Comparison of ENCODE assay signal across 1 cellular context in the genomic region with DNA sequence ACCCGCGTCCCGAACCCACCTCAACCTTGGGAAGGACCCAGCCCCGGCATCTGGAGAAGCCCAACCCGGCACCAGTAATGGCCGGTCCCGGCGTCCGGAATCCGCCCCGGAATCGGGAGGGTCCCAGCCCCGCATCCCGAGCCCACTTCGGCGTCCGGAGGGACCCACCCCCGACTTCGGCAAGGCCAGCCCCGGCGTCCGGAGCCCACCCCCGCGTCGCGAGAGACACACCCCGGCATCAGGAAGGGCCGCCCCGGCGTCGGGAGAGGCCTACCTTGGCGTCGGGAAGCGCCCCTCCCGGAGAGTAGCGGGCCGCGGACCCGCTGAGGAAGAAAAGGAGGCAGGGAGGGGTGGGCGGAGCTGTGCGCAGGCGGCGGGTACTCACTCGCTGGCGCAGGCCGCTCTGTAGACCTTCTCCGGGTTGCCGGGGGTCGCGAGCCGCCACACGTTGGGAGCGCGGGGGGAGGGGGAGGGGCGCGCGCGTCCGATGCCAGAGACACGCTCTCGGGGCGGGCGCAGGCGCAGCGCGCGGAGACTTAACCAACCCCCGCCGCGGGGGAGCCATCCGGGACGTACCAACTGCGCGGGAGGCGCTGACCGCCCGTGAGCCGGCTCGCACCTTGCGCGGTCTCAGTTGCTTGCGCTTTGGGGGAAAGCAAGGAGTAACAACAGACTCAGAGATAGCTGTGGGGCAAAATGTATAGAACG.
A peak's percentile ranks its signal among the peaks of the same experiment; 100 is the strongest.
TF ChIP-seq lines count a peak whose summit lies in the region.

A gene (minus strand): TSS at position 515 of the 708 bp plus-strand sequence. CDS start 24,164 bp downstream, outside the sequence.

TF ChIP-seq in HepG2, 621 proteins besides CTCF, POLR2A, EP300 and RAD21 (continued from another document and continues in another):
- TF ChIP-seq, protein P1, sequence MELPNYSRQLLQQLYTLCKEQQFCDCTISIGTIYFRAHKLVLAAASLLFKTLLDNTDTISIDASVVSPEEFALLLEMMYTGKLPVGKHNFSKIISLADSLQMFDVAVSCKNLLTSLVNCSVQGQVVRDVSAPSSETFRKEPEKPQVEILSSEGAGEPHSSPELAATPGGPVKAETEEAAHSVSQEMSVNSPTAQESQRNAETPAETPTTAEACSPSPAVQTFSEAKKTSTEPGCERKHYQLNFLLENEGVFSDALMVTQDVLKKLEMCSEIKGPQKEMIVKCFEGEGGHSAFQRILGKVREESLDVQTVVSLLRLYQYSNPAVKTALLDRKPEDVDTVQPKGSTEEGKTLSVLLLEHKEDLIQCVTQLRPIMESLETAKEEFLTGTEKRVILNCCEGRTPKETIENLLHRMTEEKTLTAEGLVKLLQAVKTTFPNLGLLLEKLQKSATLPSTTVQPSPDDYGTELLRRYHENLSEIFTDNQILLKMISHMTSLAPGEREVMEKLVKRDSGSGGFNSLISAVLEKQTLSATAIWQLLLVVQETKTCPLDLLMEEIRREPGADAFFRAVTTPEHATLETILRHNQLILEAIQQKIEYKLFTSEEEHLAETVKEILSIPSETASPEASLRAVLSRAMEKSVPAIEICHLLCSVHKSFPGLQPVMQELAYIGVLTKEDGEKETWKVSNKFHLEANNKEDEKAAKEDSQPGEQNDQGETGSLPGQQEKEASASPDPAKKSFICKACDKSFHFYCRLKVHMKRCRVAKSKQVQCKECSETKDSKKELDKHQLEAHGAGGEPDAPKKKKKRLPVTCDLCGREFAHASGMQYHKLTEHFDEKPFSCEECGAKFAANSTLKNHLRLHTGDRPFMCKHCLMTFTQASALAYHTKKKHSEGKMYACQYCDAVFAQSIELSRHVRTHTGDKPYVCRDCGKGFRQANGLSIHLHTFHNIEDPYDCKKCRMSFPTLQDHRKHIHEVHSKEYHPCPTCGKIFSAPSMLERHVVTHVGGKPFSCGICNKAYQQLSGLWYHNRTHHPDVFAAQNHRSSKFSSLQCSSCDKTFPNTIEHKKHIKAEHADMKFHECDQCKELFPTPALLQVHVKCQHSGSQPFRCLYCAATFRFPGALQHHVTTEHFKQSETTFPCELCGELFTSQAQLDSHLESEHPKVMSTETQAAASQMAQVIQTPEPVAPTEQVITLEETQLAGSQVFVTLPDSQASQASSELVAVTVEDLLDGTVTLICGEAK (IDR thresholded peaks at IDR 0.05) = no peak
- TF ChIP-seq, protein P1 (CRISPR knock-in tag; IDR thresholded peaks at IDR 0.05) = peak; percentile 23; the same call in 1 of the 2 replicates
- TF ChIP-seq ZNF350 (CRISPR knock-in tag; IDR thresholded peaks at IDR 0.05; ENCODE audit: borderline replicate concordance, low read depth) = peak; percentile 77; the same call in 1 of the 2 replicates
- no peak for TF ChIP-seq TCF12 (IDR thresholded peaks at IDR 0.05)
- peak; percentile 77; the same call in 1 of the 2 replicates for TF ChIP-seq TCF12 (CRISPR knock-in tag; IDR thresholded peaks at IDR 0.05)
- TF ChIP-seq NFE2L1 (CRISPR knock-in tag; IDR thresholded peaks at IDR 0.05; ENCODE audit: borderline replicate concordance) = no peak
- TF ChIP-seq IRX3 (CRISPR knock-in tag; IDR thresholded peaks at IDR 0.05; ENCODE audit: borderline replicate concordance, low read depth) = no peak
- TF ChIP-seq, protein P2, sequence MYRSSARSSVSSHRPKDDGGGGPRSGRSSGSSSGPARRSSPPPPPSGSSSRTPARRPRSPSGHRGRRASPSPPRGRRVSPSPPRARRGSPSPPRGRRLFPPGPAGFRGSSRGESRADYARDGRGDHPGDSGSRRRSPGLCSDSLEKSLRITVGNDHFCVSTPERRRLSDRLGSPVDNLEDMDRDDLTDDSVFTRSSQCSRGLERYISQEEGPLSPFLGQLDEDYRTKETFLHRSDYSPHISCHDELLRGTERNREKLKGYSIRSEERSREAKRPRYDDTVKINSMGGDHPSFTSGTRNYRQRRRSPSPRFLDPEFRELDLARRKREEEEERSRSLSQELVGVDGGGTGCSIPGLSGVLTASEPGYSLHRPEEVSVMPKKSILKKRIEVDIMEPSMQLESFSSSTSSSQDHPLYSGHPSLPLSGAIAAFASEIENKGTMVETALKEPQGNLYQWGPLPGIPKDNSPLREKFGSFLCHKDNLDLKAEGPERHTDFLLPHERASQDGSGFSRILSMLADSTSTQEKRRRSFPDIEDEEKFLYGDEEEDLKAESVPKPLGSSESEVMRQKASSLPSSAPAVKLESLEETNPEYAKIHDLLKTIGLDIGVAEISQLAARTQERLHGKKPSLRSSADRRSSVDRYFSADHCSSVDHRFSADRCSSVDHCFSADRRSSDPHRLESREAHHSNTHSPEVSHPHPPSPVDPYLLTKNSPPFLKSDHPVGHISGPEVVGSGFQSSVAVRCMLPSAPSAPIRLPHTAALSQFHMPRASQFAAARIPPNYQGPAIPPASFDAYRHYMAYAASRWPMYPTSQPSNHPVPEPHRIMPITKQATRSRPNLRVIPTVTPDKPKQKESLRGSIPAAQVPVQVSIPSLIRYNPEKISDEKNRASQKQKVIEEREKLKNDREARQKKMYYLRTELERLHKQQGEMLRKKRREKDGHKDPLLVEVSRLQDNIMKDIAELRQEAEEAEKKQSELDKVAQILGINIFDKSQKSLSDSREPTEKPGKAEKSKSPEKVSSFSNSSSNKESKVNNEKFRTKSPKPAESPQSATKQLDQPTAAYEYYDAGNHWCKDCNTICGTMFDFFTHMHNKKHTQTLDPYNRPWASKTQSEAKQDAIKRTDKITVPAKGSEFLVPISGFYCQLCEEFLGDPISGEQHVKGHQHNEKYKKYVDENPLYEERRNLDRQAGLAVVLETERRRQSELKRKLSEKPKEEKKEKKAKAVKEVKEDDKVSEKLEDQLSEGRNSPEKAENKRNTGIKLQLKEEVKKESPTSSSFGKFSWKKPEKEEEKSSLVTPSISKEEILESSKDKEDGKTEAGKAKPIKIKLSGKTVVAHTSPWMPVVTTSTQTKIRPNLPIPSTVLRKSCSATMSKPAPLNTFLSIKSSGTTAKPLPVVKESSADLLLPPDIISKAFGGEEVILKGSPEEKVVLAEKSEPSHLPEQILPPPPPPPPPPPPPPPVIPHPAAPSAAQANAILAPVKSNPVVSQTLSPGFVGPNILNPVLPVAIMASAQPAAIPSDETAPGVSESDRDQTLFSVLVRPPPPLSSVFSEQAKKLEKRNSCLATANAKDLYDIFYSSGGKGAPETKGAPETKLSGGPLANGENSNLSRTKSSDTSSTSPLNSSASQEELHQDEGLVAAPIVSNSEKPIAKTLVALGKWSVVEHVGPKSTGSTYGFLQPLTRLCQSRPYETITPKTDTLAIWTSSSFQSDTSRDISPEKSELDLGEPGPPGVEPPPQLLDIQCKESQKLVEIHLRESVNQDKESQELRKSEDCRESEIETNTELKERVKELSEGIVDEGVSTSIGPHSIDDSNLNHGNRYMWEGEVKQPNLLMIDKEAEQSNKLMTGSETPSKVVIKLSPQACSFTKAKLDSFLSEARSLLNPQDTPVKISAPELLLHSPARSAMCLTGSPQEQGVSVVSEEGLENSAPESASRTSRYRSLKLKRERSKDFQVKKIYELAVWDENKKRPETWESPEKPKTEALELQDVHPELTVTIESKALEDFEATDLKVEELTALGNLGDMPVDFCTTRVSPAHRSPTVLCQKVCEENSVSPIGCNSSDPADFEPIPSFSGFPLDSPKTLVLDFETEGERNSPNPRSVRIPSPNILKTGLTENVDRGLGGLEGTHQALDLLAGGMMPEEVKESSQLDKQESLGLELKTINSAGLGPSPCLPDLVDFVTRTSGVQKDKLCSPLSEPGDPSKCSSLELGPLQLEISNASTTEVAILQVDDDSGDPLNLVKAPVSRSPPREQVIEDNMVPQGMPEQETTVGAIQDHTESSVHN (CRISPR knock-in tag; IDR thresholded peaks at IDR 0.05) = peak; percentile 60; the same call in 1 of the 2 replicates
- TF ChIP-seq FOXA1 (IDR thresholded peaks at IDR 0.05) = no peak
- no peak for TF ChIP-seq FOXA1 (CRISPR knock-in tag; IDR thresholded peaks at IDR 0.05)
- no peak; the same call in 1 of the 2 replicates for TF ChIP-seq ZNF678 (CRISPR knock-in tag; IDR thresholded peaks at IDR 0.05)
- TF ChIP-seq NFKBIZ (CRISPR knock-in tag; IDR thresholded peaks at IDR 0.05) = 0 out of 2 replicates have a peak, but pooled peaks have one; percentile 63
- TF ChIP-seq PPARG (CRISPR knock-in tag; conservative IDR thresholded peaks at IDR 0.05) = no peak
- TF ChIP-seq, protein P3, sequence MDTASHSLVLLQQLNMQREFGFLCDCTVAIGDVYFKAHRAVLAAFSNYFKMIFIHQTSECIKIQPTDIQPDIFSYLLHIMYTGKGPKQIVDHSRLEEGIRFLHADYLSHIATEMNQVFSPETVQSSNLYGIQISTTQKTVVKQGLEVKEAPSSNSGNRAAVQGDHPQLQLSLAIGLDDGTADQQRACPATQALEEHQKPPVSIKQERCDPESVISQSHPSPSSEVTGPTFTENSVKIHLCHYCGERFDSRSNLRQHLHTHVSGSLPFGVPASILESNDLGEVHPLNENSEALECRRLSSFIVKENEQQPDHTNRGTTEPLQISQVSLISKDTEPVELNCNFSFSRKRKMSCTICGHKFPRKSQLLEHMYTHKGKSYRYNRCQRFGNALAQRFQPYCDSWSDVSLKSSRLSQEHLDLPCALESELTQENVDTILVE (CRISPR knock-in tag; IDR thresholded peaks at IDR 0.05) = peak; percentile 58; the same call in 1 of the 2 replicates
- TF ChIP-seq HOXA9 (CRISPR knock-in tag; IDR thresholded peaks at IDR 0.05; ENCODE audit: borderline replicate concordance) = peak; percentile 85; the same call in 1 of the 2 replicates
- TF ChIP-seq JUN (CRISPR knock-in tag; IDR thresholded peaks at IDR 0.05) = no peak
- TF ChIP-seq ZNF256 (CRISPR knock-in tag; conservative IDR thresholded peaks at IDR 0.05) = 0 out of 2 replicates have a peak, but pooled peaks have one; percentile 72
- TF ChIP-seq ZNF331 (CRISPR knock-in tag; IDR thresholded peaks at IDR 0.05) = peak; percentile 72
- TF ChIP-seq, protein P4, sequence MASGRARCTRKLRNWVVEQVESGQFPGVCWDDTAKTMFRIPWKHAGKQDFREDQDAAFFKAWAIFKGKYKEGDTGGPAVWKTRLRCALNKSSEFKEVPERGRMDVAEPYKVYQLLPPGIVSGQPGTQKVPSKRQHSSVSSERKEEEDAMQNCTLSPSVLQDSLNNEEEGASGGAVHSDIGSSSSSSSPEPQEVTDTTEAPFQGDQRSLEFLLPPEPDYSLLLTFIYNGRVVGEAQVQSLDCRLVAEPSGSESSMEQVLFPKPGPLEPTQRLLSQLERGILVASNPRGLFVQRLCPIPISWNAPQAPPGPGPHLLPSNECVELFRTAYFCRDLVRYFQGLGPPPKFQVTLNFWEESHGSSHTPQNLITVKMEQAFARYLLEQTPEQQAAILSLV (CRISPR knock-in tag; IDR thresholded peaks at IDR 0.05; ENCODE audit: borderline replicate concordance) = peak; percentile 70; the same call in 1 of the 2 replicates
- no peak for TF ChIP-seq U2AF1 (optimal IDR thresholded peaks at IDR 0.05; ENCODE audit: low read depth, low read length)
- peak; percentile 81 for TF ChIP-seq KMT2A (CRISPR knock-in tag; IDR thresholded peaks at IDR 0.05)
- no peak for TF ChIP-seq REXO4 (CRISPR knock-in tag; IDR thresholded peaks at IDR 0.05; ENCODE audit: borderline replicate concordance)
- no peak for TF ChIP-seq NCOA5 (CRISPR knock-in tag; IDR thresholded peaks at IDR 0.05)
- no peak; the same call in 1 of the 2 replicates for TF ChIP-seq ZMYM2 (CRISPR knock-in tag; IDR thresholded peaks at IDR 0.05)
- TF ChIP-seq SRSF4 (IDR thresholded peaks at IDR 0.05; ENCODE audit: low read depth, low read length, poor library complexity, severe bottlenecking) = no peak
- TF ChIP-seq, protein P5, sequence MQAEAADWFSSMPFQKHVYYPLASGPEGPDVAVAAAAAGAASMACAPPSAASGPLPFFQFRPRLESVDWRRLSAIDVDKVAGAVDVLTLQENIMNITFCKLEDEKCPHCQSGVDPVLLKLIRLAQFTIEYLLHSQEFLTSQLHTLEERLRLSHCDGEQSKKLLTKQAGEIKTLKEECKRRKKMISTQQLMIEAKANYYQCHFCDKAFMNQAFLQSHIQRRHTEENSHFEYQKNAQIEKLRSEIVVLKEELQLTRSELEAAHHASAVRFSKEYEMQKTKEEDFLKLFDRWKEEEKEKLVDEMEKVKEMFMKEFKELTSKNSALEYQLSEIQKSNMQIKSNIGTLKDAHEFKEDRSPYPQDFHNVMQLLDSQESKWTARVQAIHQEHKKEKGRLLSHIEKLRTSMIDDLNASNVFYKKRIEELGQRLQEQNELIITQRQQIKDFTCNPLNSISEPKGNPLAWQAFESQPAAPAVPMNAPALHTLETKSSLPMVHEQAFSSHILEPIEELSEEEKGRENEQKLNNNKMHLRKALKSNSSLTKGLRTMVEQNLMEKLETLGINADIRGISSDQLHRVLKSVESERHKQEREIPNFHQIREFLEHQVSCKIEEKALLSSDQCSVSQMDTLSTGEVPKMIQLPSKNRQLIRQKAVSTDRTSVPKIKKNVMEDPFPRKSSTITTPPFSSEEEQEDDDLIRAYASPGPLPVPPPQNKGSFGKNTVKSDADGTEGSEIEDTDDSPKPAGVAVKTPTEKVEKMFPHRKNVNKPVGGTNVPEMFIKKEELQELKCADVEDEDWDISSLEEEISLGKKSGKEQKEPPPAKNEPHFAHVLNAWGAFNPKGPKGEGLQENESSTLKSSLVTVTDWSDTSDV (CRISPR knock-in tag; IDR thresholded peaks at IDR 0.05) = no peak
- TF ChIP-seq MYC (CRISPR knock-in tag; IDR thresholded peaks at IDR 0.05; ENCODE audit: borderline replicate concordance) = peak; percentile 93
- TF ChIP-seq ZBTB38 (CRISPR knock-in tag; IDR thresholded peaks at IDR 0.05) = no peak
